In the genomic region with DNA sequence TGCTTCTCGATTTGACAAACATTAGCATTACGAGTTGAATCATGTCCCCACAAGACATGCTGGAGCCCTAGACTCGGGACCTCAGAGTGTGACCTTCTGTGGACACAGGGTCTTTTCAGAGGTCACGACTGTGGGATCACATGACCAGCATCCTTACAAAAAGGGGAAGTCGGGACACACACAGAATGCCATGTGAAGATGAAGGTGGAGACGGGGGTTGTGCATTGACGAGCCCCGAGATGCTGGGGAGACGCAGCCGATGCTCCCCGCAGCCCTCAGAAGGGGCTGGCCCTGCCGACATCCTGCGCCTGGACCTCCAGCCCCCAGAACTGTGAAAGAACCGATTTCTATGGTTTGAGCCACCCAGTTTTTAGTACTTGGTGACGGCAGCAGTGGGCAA, we compare ENCODE assay signal across 16 cellular contexts. TPM values are rescaled to one million over a fixed set of nuclear protein-coding genes. Genes with fewer than 3 reads are reported as not detected.
DNase-seq lines count a peak whose midpoint lies in the region; ATAC-seq, FAIRE-seq and TF ChIP-seq lines count a peak whose summit lies in the region.
"Had no signal": no experiment of that assay in that cellular context is flagged by ENCODE, and none has a peak within 500 bp of the region (broad histone marks: within the 10 kb centered on the region; RNA-seq: fewer than 3 reads in every experiment).

No MANE protein-coding gene starts in this region.

- H3K4me3 Mint-ChIP-seq in activated B cell treated with CpG ODN at 0.5 μM for 24 hours, result no peak overlapping the region
- no peak overlapping the region for H3K4me3 Mint-ChIP-seq in naive thymus-derived CD4-positive, alpha-beta T cell
- H3K4me3 Mint-ChIP-seq: GM23338 had no signal

- CTCF ChIA-PET in activated B cell treated with CpG ODN at 0.5 μM for 24 hours (lab: Charles Lee), result interaction anchor here (1.4 kb wide), 2 partner anchors 9 to 23 kb away, joined by 3 read pairs; no protein-coding TSS in a partner anchor
- CTCF ChIA-PET in naive thymus-derived CD4-positive, alpha-beta T cell (lab: Charles Lee), result no interaction called here

- H3K4me3 ChIP-seq in left ventricle myocardium inferior, result no peak overlapping the region
- H3K4me3 ChIP-seq in lower lobe of right lung, result no peak overlapping the region
- no peak overlapping the region for H3K4me3 ChIP-seq in naive thymus-derived CD4-positive, alpha-beta T cell (ENCODE audit: low read length)
- H3K4me3 ChIP-seq: GM12878, GM23338 had no signal

- peaks cover 15% of the 10 kb centered on the region for H3K4me1 Mint-ChIP-seq in activated B cell treated with CpG ODN at 0.5 μM for 24 hours
- H3K4me1 Mint-ChIP-seq in naive thymus-derived CD4-positive, alpha-beta T cell, result peaks cover 2 to 7% (median 5%) of the 10 kb centered on the region in 7 donors
- H3K4me1 Mint-ChIP-seq: CD4-positive, alpha-beta memory T cell; GM23338 had no signal

- intact Hi-C loops in cardiac septum (cut with DNase I), result no loop called here
- intact Hi-C loops in left ventricle myocardium inferior (cut with micrococcal nuclease), result no loop called here
- intact Hi-C loops in activated B cell treated with CpG ODN at 0.5 μM for 24 hours (cut with micrococcal nuclease), result no loop called here
- intact Hi-C loops in lower lobe of right lung (cut with DNase I), result no loop called here
- intact Hi-C loops in naive thymus-derived CD4-positive, alpha-beta T cell (cut with micrococcal nuclease), result no loop called here

- POLR2A ChIA-PET in activated B cell treated with CpG ODN at 0.5 μM for 24 hours (lab: Charles Lee), result interaction anchor here (1.3 to 1.6 kb wide), 2 partner anchors 8 to 177 kb away, joined by 6 to 13 read pairs; partner anchors contain the start of genes COX19 and ZFAND2A
- POLR2A ChIA-PET in naive thymus-derived CD4-positive, alpha-beta T cell (lab: Charles Lee), result no interaction called here

- H3K27me3 ChIP-seq in left ventricle myocardium inferior (ENCODE audit: low read depth) (no peaks in the 10 kb centered on the region), lower lobe of right lung (ENCODE audit: low read depth) (no peaks in the 10 kb centered on the region)
- H3K27me3 ChIP-seq in naive thymus-derived CD4-positive, alpha-beta T cell (ENCODE audit: control insufficient read depth in 2 of 2, insufficient read depth in 2 of 2, low read length in 2 of 2), result no peaks in the 10 kb centered on the region
- H3K27me3 ChIP-seq: BE2C had no signal

- H3K9me3 Mint-ChIP-seq in activated B cell treated with CpG ODN at 0.5 μM for 24 hours, result no peaks in the 10 kb centered on the region
- no peaks in the 10 kb centered on the region for H3K9me3 Mint-ChIP-seq in naive thymus-derived CD4-positive, alpha-beta T cell
- H3K9me3 Mint-ChIP-seq: CD4-positive, alpha-beta memory T cell had no signal

- peaks cover 64% of the 10 kb centered on the region for H3K36me3 Mint-ChIP-seq in activated B cell treated with CpG ODN at 0.5 μM for 24 hours (ENCODE audit: low read depth)
- peaks cover 0 to 39% (median 10%) of the 10 kb centered on the region in 5 donors for H3K36me3 Mint-ChIP-seq in naive thymus-derived CD4-positive, alpha-beta T cell

- FAIRE-seq in GM19239 (lab: Jason Lieb, UNC), result no peak
- FAIRE-seq: GM12878, GM18507 had no signal

- H3K4me1 ChIP-seq in left ventricle myocardium inferior (peaks cover under 1% of the 10 kb centered on the region), lower lobe of right lung (no peaks in the 10 kb centered on the region)
- no peaks in the 10 kb centered on the region for H3K4me1 ChIP-seq in naive thymus-derived CD4-positive, alpha-beta T cell (ENCODE audit: control insufficient read depth in 2 of 2, insufficient read depth in 2 of 2, low read length in 2 of 2)
- H3K4me1 ChIP-seq: BE2C had no signal

- ATAC-seq in activated B cell treated with CpG ODN at 0.5 μM for 24 hours (ENCODE audit: low read depth) (no peak), lower lobe of right lung (no peak), SK-N-SH treated with all-trans-retinoic acid at 6 μM for 48 hours (no peak)
- ATAC-seq in naive thymus-derived CD4-positive, alpha-beta T cell, result no peak
- ATAC-seq: GM23338 had no signal

- peak overlapping the region; percentile 3 for H3K27ac Mint-ChIP-seq in activated B cell treated with CpG ODN at 0.5 μM for 24 hours
- H3K27ac Mint-ChIP-seq in naive thymus-derived CD4-positive, alpha-beta T cell, result peak overlapping the region in 1 of 9 donors; percentile 13
- H3K27ac Mint-ChIP-seq: GM23338 had no signal

- H3K9me3 ChIP-seq in left ventricle myocardium inferior (replicated peaks) (no peaks in the 10 kb centered on the region), lower lobe of right lung (no peaks in the 10 kb centered on the region)
- no peaks in the 10 kb centered on the region for H3K9me3 ChIP-seq in naive thymus-derived CD4-positive, alpha-beta T cell (ENCODE audit: control insufficient read depth in 2 of 3, low read length in 3 of 3)
- H3K9me3 ChIP-seq: BE2C had no signal

- DNase-seq in cardiac septum (ENCODE audit: low spot score), result peak; percentile 19
- no peak for DNase-seq in left ventricle myocardium inferior
- no peak for DNase-seq in activated B cell treated with CpG ODN at 0.5 μM for 24 hours
- DNase-seq in lower lobe of right lung, result peak; percentile 14
- no peak for DNase-seq in naive thymus-derived CD4-positive, alpha-beta T cell
- DNase-seq in GM19239 (ENCODE audit: insufficient read length, low spot score), result no peak
- DNase-seq: ACHN; BE2C; CD4-positive, alpha-beta memory T cell; DMS79; H7 had no signal

- TF ChIP-seq CTCF in left ventricle myocardium inferior (IDR thresholded peaks at IDR 0.05; ENCODE audit: borderline replicate concordance), result no peak
- no peak for TF ChIP-seq CTCF in activated B cell treated with CpG ODN at 0.5 μM for 24 hours (IDR thresholded peaks at IDR 0.05)
- TF ChIP-seq CTCF in lower lobe of right lung (IDR thresholded peaks at IDR 0.05), result no peak

- H3K36me3 ChIP-seq in left ventricle myocardium inferior, result peaks cover 72% of the 10 kb centered on the region
- H3K36me3 ChIP-seq in lower lobe of right lung, result peaks cover 70% of the 10 kb centered on the region
- peaks cover 10 to 69% (median 25%) of the 10 kb centered on the region in 3 experiments for H3K36me3 ChIP-seq in naive thymus-derived CD4-positive, alpha-beta T cell (ENCODE audit: control insufficient read depth in 2 of 3, insufficient read depth in 3 of 3, low read length in 3 of 3)

- no peak overlapping the region for H3K27ac ChIP-seq in left ventricle myocardium inferior (replicated peaks)
- H3K27ac ChIP-seq in lower lobe of right lung, result no peak overlapping the region
- H3K27ac ChIP-seq in naive thymus-derived CD4-positive, alpha-beta T cell (ENCODE audit: low read depth, low read length), result no peak overlapping the region
- H3K27ac ChIP-seq: C4-2B had no signal

- no peaks in the 10 kb centered on the region for H3K27me3 Mint-ChIP-seq in activated B cell treated with CpG ODN at 0.5 μM for 24 hours
- H3K27me3 Mint-ChIP-seq in naive thymus-derived CD4-positive, alpha-beta T cell, result no peaks in the 10 kb centered on the region
- H3K27me3 Mint-ChIP-seq: CD4-positive, alpha-beta memory T cell had no signal

TF ChIP-seq in SK-N-SH treated with all-trans-retinoic acid at 6 μM for 48 hours, 23 proteins besides CTCF, POLR2A, EP300 and RAD21:
- TF ChIP-seq OSR1 (CRISPR knock-in tag; IDR thresholded peaks at IDR 0.05), result no peak
- TF ChIP-seq ESRRG (CRISPR knock-in tag; IDR thresholded peaks at IDR 0.05), result no peak
- no peak for TF ChIP-seq ZNF565 (CRISPR knock-in tag; conservative IDR thresholded peaks at IDR 0.05; ENCODE audit: low read depth)
- TF ChIP-seq TOX (CRISPR knock-in tag; IDR thresholded peaks at IDR 0.05; ENCODE audit: borderline replicate concordance), result no peak
- no peak for TF ChIP-seq ZFP3 (CRISPR knock-in tag; IDR thresholded peaks at IDR 0.05)
- TF ChIP-seq PATZ1 (CRISPR knock-in tag; IDR thresholded peaks at IDR 0.05; ENCODE audit: borderline replicate concordance), result no peak
- TF ChIP-seq ZFP30 (CRISPR knock-in tag; IDR thresholded peaks at IDR 0.05), result no peak
- no peak for TF ChIP-seq ARNTL (CRISPR knock-in tag; IDR thresholded peaks at IDR 0.05; ENCODE audit: borderline replicate concordance, low read depth)
- TF ChIP-seq ZNF8 (CRISPR knock-in tag; IDR thresholded peaks at IDR 0.05), result no peak
- TF ChIP-seq TCF4 (CRISPR knock-in tag; IDR thresholded peaks at IDR 0.05; ENCODE audit: borderline replicate concordance), result no peak

RNA-seq across cellular contexts. Expression of gene ZFAND2A, which starts 7.5 kb away (rescaled TPM):
- total RNA-seq in cardiac septum, result 8.8 TPM
- total RNA-seq in left ventricle myocardium inferior, result 6.6 TPM
- 20.4 and 21.6 TPM in 2 replicates for total RNA-seq in activated B cell treated with CpG ODN at 0.5 μM for 24 hours
- total RNA-seq in lower lobe of right lung, result 14.8 TPM
- 10 to 100 TPM; 21.2 to 74.5 (median 38.6) TPM for total RNA-seq in naive thymus-derived CD4-positive, alpha-beta T cell
- polyA plus RNA-seq in naive thymus-derived CD4-positive, alpha-beta T cell, result 10 to 100 TPM; 43.2 to 51.7 TPM

Comparison
In these comparisons a context has a peak if more than half of its experiments do, and no peak if none do; other contexts are left out.
1. DNase-seq: peak in cardiac septum (single experiment) and lower lobe of right lung (single experiment); none in left ventricle myocardium inferior (single experiment), activated B cell treated with CpG ODN at 0.5 μM for 24 hours (single experiment), naive thymus-derived CD4-positive, alpha-beta T cell (0 of 9) and GM19239 (single experiment).